In the genomic region with DNA sequence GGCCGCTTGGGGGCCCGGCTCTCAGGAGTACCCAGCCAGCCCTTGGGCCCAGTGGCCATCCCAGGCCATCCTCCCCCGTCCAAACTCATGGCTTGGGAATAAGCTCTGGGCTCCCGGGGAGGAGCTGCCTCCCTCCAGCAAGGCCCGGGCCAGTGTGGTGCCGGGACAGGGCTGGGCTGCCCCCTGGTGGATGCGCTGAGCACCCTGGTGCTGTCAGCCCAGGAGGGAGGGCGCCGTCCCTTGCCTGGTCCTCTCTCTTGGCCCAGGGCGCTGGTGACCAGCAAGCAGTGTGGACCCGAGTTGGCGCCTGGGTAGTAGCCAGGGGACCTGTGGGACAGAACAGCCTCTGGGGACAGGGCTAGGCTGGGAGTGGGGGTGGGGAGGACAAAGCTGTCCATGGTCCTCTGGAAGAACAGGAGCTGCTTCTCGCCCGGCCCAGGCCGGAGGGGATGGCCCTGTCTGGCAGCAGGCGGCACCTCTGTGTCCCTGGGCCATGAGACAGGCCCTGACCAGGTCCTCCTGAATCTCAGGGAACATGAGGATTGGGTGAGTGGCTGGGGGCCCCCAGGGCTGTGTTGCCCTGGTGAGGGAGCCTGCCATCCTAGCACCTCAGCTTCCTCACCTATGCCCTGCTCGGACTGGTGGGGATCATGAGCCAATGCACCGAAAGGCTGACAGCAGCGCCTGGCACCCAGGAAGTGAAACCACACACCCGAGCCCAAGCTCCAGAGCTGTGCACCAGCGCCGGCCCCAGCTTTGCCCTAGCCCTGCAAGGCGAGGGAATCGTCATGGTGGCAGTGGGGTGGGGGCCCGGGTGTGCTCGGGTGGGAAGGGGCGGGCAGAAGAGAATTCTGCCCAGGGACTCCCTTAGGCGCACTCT, we compare ENCODE assay signal across 8 cellular contexts. TPM values are rescaled to one million over a fixed set of nuclear protein-coding genes. Genes with fewer than 3 reads are reported as not detected.
A peak's percentile ranks its signal among the peaks of the same experiment; 100 is the strongest.
DNase-seq lines count a peak whose midpoint lies in the region; ATAC-seq and TF ChIP-seq lines count a peak whose summit lies in the region.

No MANE protein-coding gene starts in this region.

- CTCF ChIA-PET in T-cell (lab: Charles Lee), result interaction anchor here (0.6 to 2.8 kb wide), 11 partner anchors 10 to 440 kb away, joined by 3 to 32 read pairs (median 5); a partner anchor contains a TSS

- H3K27me3 Mint-ChIP-seq in T-cell, result no peaks in the 10 kb centered on the region
- H3K27me3 Mint-ChIP-seq in activated naive CD8-positive, alpha-beta T cell treated with anti-CD3 and anti-CD28 coated beads, Interleukin-2, amount 50 U/mL, for 24 hours, result no peaks in the 10 kb centered on the region

- no peaks in the 10 kb centered on the region for H3K9me3 Mint-ChIP-seq in T-cell
- H3K9me3 Mint-ChIP-seq in activated naive CD8-positive, alpha-beta T cell treated with anti-CD3 and anti-CD28 coated beads, Interleukin-2, amount 50 U/mL, for 24 hours, result no peaks in the 10 kb centered on the region

- POLR2A ChIA-PET in T-cell (lab: Charles Lee), result interaction anchor here in 1 of 2 donors (0.6 kb wide), 1 partner anchor 142 kb away, joined by 8 read pairs; no protein-coding TSS in a partner anchor

- H3K27ac Mint-ChIP-seq in T-cell, result no peak overlapping the region
- H3K27ac Mint-ChIP-seq in activated naive CD8-positive, alpha-beta T cell treated with anti-CD3 and anti-CD28 coated beads, Interleukin-2, amount 50 U/mL, for 24 hours, result no peak overlapping the region

- TF ChIP-seq CTCF in retinal pigment epithelial cell (conservative IDR thresholded peaks at IDR 0.05; ENCODE audit: low read depth, low read length), result peak; percentile 89

- H3K4me3 Mint-ChIP-seq in T-cell, result no peak overlapping the region
- no peak overlapping the region for H3K4me3 Mint-ChIP-seq in activated naive CD8-positive, alpha-beta T cell treated with anti-CD3 and anti-CD28 coated beads, Interleukin-2, amount 50 U/mL, for 24 hours

- H3K4me1 Mint-ChIP-seq in T-cell, result peaks cover 0 to 2% (median 0%) of the 10 kb centered on the region in 3 donors
- no peaks in the 10 kb centered on the region for H3K4me1 Mint-ChIP-seq in activated naive CD8-positive, alpha-beta T cell treated with anti-CD3 and anti-CD28 coated beads, Interleukin-2, amount 50 U/mL, for 24 hours

- DNase-seq in Daoy (ENCODE audit: low read depth) (peak; percentile 81), T-cell (peak; percentile 43 to 81 (median 66)), left cardiac atrium (peak; percentile 89), retinal pigment epithelial cell (ENCODE audit: low read depth) (no peak), NCI-H774 (lab: John Stamatoyannopoulos, UW) (no peak)
- DNase-seq in activated naive CD8-positive, alpha-beta T cell treated with anti-CD3 and anti-CD28 coated beads, Interleukin-2, amount 50 U/mL, for 24 hours, result peak; percentile 85

- intact Hi-C loops in left cardiac atrium (cut with DNase I), result loop anchor here (1.0 to 5.0 kb wide), 3 partner anchors 65 to 187 kb away; a partner anchor contains a TSS

- H3K4me3 ChIP-seq in retinal pigment epithelial cell (ENCODE audit: low read length), result no peak overlapping the region

- peak; percentile 52 for ATAC-seq in HG03280 (IDR thresholded peaks at IDR 0.05; ENCODE audit: unreplicated experiment)
- ATAC-seq in T-cell (replicated peaks in 1 of 4), result peak; percentile 92 to 97 (median 94)
- peak; percentile 92 for ATAC-seq in activated naive CD8-positive, alpha-beta T cell treated with anti-CD3 and anti-CD28 coated beads, Interleukin-2, amount 50 U/mL, for 24 hours
- peak; percentile 95 to 96 for ATAC-seq in left cardiac atrium
- no peak for ATAC-seq in HG02678 (IDR thresholded peaks at IDR 0.05; ENCODE audit: unreplicated experiment)

- H3K36me3 Mint-ChIP-seq in T-cell, result no peaks in the 10 kb centered on the region
- H3K36me3 Mint-ChIP-seq in activated naive CD8-positive, alpha-beta T cell treated with anti-CD3 and anti-CD28 coated beads, Interleukin-2, amount 50 U/mL, for 24 hours (ENCODE audit: low read depth), result no peaks in the 10 kb centered on the region

RNA-seq across cellular contexts. Expression of a gene that starts 9.4 kb away (rescaled TPM):
- 15.1 and 30.5 TPM in 2 replicates for total RNA-seq in Daoy (2014; rRNA removed; shearing (Covaris generic))
- 10 to 100 TPM in 3 of 5 donors, 1 to 10 TPM in 2; 8.2 to 17.5 (median 13.2) TPM for total RNA-seq in T-cell
- total RNA-seq in left cardiac atrium, result 1 to 10 TPM; 3.7 to 4.9 TPM

RNA-seq across cellular contexts. Expression of a gene that starts 9.7 kb away (rescaled TPM):
- total RNA-seq in Daoy (2014; rRNA removed; shearing (Covaris generic)), result 140 and 195 TPM in 2 replicates
- 100 to 1,000 TPM in 3 of 5 donors, 10 to 100 TPM in 2; 84.3 to 129 (median 125) TPM for total RNA-seq in T-cell
- 100 to 1,000 TPM in 1 of 2 donors, 10 to 100 TPM in 1; 96.2 to 105 TPM for total RNA-seq in left cardiac atrium

RNA-seq across cellular contexts. Expression of a gene that starts 30.4 kb away (rescaled TPM):
- 33.4 and 36.3 TPM in 2 replicates for total RNA-seq in Daoy (2014; rRNA removed; shearing (Covaris generic))
- total RNA-seq in T-cell, result 10 to 100 TPM; 11.7 to 13.2 (median 12.2) TPM
- 10 to 100 TPM; 12.3 to 14.5 TPM for total RNA-seq in left cardiac atrium

Comparison
In these comparisons a context has a peak if more than half of its experiments do, and no peak if none do; other contexts are left out.
1. DNase-seq: peak in Daoy (single experiment), T-cell (34 of 34), activated naive CD8-positive, alpha-beta T cell treated with anti-CD3 and anti-CD28 coated beads, Interleukin-2, amount 50 U/mL, for 24 hours (single experiment) and left cardiac atrium (single experiment); none in retinal pigment epithelial cell (single experiment) and NCI-H774 (single experiment).